Comparison of ENCODE assay signal across 1 cellular context in the genomic region with DNA sequence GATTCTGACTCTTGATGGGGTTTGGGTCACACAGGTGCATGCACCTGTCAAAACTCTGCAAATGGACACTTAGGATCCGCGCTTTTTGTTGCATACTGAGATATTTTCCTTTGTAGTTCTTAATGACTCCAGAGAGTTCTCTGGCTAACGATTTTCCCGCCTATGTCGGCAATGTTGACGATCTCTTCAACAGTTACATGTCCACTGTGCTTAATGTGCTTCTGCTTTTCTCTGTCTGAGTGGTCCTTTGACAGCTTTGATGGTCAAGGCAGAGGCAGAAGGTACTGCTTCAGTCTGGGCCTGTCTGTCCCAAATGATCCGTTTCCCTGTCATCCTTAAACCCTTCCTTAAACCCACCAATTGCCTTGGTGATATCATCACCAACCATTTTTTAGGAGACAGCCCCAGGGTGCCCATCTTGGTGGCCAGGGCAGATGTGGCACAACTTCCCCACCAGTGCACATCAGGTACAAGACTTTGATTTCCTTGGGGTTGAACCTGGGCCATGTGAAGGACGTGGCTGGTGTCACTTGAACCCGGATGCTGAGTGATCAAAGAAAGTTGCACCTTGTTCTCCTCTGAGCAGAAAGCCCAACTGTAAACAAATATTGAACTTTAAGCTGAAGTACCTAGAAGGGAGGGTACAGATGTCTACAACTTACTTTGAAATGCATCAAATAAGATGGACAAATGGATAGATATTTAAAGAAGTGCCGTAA.
TF ChIP-seq lines count a peak whose summit lies in the region.

No MANE protein-coding gene starts in this region.

TF ChIP-seq in HepG2, 621 proteins besides CTCF, POLR2A, EP300 and RAD21 (continued from another document and continues in another):
- TF ChIP-seq GATAD1 (CRISPR knock-in tag; IDR thresholded peaks at IDR 0.05) (0 out of 2 replicates have a peak, but pooled peaks have one; percentile 28), PHF21A (CRISPR knock-in tag; IDR thresholded peaks at IDR 0.05) (peak; percentile 53; the same call in 1 of the 2 replicates), ELF1 (CRISPR knock-in tag; IDR thresholded peaks at IDR 0.05) (0 out of 2 replicates have a peak, but pooled peaks have one; percentile 38), ETV5 (CRISPR knock-in tag; IDR thresholded peaks at IDR 0.05; ENCODE audit: borderline replicate concordance) (peak; percentile 72; the same call in 1 of the 2 replicates), TARDBP (CRISPR knock-in tag; IDR thresholded peaks at IDR 0.05) (peak; percentile 35; the same call in 1 of the 2 replicates), TCF7 (IDR thresholded peaks at IDR 0.05; ENCODE audit: low read depth) (peak; percentile 85), SOX13 (IDR thresholded peaks at IDR 0.05) (no peak), SOX13 (CRISPR knock-in tag; conservative IDR thresholded peaks at IDR 0.05 in 1 of 2, IDR thresholded peaks at IDR 0.05 in 1 of 2) (peak in 1 of 2 experiments; percentile 56; a peak in 1 of 4 replicates), HNF4G (IDR thresholded peaks at IDR 0.05; ENCODE audit: borderline replicate concordance, low read depth, low read length) (peak; percentile 51; the same call in 1 of the 2 replicates), HNF4G (CRISPR knock-in tag; IDR thresholded peaks at IDR 0.05; ENCODE audit: borderline replicate concordance, low read depth) (no peak; the same call in 1 of the 2 replicates), SIX4 (CRISPR knock-in tag; IDR thresholded peaks at IDR 0.05) (no peak), NCOR1 (IDR thresholded peaks at IDR 0.05; ENCODE audit: borderline replicate concordance, low read length) (peak; percentile 30; the same call in 1 of the 2 replicates), HMG20B (CRISPR knock-in tag; conservative IDR thresholded peaks at IDR 0.05) (no peak), ZNF850 (CRISPR knock-in tag; conservative IDR thresholded peaks at IDR 0.05) (no peak), FOXK2 (IDR thresholded peaks at IDR 0.05) (no peak), POLR2AphosphoS2 (IDR thresholded peaks at IDR 0.05; ENCODE audit: low read depth, low read length) (no peak), ARNTL (CRISPR knock-in tag; IDR thresholded peaks at IDR 0.05) (peak; percentile 47; the same call in 1 of the 2 replicates), MIXL1 (CRISPR knock-in tag; IDR thresholded peaks at IDR 0.05) (peak; percentile 15; the same call in 1 of the 2 replicates), SRSF9 (IDR thresholded peaks at IDR 0.05; ENCODE audit: borderline replicate concordance, insufficient read depth, low read depth, low read length, poor library complexity, severe bottlenecking) (no peak), SIX1 (CRISPR knock-in tag; IDR thresholded peaks at IDR 0.05; ENCODE audit: borderline replicate concordance) (0 out of 2 replicates have a peak, but pooled peaks have one; percentile 20), ZSCAN31 (CRISPR knock-in tag; IDR thresholded peaks at IDR 0.05; ENCODE audit: low read depth) (no peak), FOXJ3 (CRISPR knock-in tag; IDR thresholded peaks at IDR 0.05; ENCODE audit: borderline replicate concordance) (peak; percentile 40; the same call in 1 of the 2 replicates), HCFC1 (IDR thresholded peaks at IDR 0.05; ENCODE audit: low read depth, low read length) (no peak), CREM (IDR thresholded peaks at IDR 0.05) (peak; percentile 51; the same call in 1 of the 2 replicates), CREM (CRISPR knock-in tag; IDR thresholded peaks at IDR 0.05) (no peak), ZNF547 (CRISPR knock-in tag; IDR thresholded peaks at IDR 0.05) (peak; percentile 32; the same call in 1 of the 2 replicates), MTA1 (CRISPR knock-in tag; IDR thresholded peaks at IDR 0.05; ENCODE audit: borderline replicate concordance) (peak; percentile 55; the same call in 1 of the 2 replicates), ZNF350 (CRISPR knock-in tag; IDR thresholded peaks at IDR 0.05; ENCODE audit: borderline replicate concordance, low read depth) (peak; percentile 7; the same call in 1 of the 2 replicates), NR2F6 (IDR thresholded peaks at IDR 0.05) (peak; percentile 60), NR2F6 (CRISPR knock-in tag; IDR thresholded peaks at IDR 0.05) (peak; percentile 41; the same call in 1 of the 2 replicates), ZSCAN29 (CRISPR knock-in tag; conservative IDR thresholded peaks at IDR 0.05) (0 out of 2 replicates have a peak, but pooled peaks have one; percentile 41), ISL2 (CRISPR knock-in tag; IDR thresholded peaks at IDR 0.05) (peak; percentile 56; the same call in 1 of the 2 replicates), MED8 (CRISPR knock-in tag; IDR thresholded peaks at IDR 0.05; ENCODE audit: insufficient replicate concordance) (no peak), MED1 (CRISPR knock-in tag; IDR thresholded peaks at IDR 0.05) (peak; percentile 82), ZEB1 (IDR thresholded peaks at IDR 0.05; ENCODE audit: insufficient replicate concordance, low read depth) (no peak), PPARG (CRISPR knock-in tag; conservative IDR thresholded peaks at IDR 0.05) (0 out of 2 replicates have a peak, but pooled peaks have one; percentile 21), HDAC2 (CRISPR knock-in tag; IDR thresholded peaks at IDR 0.05) (peak; percentile 24; the same call in 1 of the 2 replicates), PRPF4 (IDR thresholded peaks at IDR 0.05; ENCODE audit: low read depth, low read length, poor library complexity, severe bottlenecking) (peak; percentile 82), SALL1 (CRISPR knock-in tag; IDR thresholded peaks at IDR 0.05) (peak; percentile 41; the same call in 1 of the 2 replicates), STAT5B (CRISPR knock-in tag; IDR thresholded peaks at IDR 0.05) (no peak)
- TF ChIP-seq, protein P1, sequence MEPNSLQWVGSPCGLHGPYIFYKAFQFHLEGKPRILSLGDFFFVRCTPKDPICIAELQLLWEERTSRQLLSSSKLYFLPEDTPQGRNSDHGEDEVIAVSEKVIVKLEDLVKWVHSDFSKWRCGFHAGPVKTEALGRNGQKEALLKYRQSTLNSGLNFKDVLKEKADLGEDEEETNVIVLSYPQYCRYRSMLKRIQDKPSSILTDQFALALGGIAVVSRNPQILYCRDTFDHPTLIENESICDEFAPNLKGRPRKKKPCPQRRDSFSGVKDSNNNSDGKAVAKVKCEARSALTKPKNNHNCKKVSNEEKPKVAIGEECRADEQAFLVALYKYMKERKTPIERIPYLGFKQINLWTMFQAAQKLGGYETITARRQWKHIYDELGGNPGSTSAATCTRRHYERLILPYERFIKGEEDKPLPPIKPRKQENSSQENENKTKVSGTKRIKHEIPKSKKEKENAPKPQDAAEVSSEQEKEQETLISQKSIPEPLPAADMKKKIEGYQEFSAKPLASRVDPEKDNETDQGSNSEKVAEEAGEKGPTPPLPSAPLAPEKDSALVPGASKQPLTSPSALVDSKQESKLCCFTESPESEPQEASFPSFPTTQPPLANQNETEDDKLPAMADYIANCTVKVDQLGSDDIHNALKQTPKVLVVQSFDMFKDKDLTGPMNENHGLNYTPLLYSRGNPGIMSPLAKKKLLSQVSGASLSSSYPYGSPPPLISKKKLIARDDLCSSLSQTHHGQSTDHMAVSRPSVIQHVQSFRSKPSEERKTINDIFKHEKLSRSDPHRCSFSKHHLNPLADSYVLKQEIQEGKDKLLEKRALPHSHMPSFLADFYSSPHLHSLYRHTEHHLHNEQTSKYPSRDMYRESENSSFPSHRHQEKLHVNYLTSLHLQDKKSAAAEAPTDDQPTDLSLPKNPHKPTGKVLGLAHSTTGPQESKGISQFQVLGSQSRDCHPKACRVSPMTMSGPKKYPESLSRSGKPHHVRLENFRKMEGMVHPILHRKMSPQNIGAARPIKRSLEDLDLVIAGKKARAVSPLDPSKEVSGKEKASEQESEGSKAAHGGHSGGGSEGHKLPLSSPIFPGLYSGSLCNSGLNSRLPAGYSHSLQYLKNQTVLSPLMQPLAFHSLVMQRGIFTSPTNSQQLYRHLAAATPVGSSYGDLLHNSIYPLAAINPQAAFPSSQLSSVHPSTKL (CRISPR knock-in tag; IDR thresholded peaks at IDR 0.05) = peak; percentile 91
- TF ChIP-seq, protein P2, sequence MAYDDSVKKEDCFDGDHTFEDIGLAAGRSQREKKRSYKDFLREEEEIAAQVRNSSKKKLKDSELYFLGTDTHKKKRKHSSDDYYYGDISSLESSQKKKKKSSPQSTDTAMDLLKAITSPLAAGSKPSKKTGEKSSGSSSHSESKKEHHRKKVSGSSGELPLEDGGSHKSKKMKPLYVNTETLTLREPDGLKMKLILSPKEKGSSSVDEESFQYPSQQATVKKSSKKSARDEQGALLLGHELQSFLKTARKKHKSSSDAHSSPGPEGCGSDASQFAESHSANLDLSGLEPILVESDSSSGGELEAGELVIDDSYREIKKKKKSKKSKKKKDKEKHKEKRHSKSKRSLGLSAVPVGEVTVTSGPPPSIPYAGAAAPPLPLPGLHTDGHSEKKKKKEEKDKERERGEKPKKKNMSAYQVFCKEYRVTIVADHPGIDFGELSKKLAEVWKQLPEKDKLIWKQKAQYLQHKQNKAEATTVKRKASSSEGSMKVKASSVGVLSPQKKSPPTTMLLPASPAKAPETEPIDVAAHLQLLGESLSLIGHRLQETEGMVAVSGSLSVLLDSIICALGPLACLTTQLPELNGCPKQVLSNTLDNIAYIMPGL (CRISPR knock-in tag; IDR thresholded peaks at IDR 0.05; ENCODE audit: borderline replicate concordance in 1 of 2, low read depth in 1 of 2) = peak; percentile 23 to 37; a peak in 1 of 4 replicates
- TF ChIP-seq, protein P3, sequence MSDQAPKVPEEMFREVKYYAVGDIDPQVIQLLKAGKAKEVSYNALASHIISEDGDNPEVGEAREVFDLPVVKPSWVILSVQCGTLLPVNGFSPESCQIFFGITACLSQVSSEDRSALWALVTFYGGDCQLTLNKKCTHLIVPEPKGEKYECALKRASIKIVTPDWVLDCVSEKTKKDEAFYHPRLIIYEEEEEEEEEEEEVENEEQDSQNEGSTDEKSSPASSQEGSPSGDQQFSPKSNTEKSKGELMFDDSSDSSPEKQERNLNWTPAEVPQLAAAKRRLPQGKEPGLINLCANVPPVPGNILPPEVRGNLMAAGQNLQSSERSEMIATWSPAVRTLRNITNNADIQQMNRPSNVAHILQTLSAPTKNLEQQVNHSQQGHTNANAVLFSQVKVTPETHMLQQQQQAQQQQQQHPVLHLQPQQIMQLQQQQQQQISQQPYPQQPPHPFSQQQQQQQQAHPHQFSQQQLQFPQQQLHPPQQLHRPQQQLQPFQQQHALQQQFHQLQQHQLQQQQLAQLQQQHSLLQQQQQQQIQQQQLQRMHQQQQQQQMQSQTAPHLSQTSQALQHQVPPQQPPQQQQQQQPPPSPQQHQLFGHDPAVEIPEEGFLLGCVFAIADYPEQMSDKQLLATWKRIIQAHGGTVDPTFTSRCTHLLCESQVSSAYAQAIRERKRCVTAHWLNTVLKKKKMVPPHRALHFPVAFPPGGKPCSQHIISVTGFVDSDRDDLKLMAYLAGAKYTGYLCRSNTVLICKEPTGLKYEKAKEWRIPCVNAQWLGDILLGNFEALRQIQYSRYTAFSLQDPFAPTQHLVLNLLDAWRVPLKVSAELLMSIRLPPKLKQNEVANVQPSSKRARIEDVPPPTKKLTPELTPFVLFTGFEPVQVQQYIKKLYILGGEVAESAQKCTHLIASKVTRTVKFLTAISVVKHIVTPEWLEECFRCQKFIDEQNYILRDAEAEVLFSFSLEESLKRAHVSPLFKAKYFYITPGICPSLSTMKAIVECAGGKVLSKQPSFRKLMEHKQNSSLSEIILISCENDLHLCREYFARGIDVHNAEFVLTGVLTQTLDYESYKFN (CRISPR knock-in tag; conservative IDR thresholded peaks at IDR 0.05) = peak; percentile 89
- TF ChIP-seq, protein P4, sequence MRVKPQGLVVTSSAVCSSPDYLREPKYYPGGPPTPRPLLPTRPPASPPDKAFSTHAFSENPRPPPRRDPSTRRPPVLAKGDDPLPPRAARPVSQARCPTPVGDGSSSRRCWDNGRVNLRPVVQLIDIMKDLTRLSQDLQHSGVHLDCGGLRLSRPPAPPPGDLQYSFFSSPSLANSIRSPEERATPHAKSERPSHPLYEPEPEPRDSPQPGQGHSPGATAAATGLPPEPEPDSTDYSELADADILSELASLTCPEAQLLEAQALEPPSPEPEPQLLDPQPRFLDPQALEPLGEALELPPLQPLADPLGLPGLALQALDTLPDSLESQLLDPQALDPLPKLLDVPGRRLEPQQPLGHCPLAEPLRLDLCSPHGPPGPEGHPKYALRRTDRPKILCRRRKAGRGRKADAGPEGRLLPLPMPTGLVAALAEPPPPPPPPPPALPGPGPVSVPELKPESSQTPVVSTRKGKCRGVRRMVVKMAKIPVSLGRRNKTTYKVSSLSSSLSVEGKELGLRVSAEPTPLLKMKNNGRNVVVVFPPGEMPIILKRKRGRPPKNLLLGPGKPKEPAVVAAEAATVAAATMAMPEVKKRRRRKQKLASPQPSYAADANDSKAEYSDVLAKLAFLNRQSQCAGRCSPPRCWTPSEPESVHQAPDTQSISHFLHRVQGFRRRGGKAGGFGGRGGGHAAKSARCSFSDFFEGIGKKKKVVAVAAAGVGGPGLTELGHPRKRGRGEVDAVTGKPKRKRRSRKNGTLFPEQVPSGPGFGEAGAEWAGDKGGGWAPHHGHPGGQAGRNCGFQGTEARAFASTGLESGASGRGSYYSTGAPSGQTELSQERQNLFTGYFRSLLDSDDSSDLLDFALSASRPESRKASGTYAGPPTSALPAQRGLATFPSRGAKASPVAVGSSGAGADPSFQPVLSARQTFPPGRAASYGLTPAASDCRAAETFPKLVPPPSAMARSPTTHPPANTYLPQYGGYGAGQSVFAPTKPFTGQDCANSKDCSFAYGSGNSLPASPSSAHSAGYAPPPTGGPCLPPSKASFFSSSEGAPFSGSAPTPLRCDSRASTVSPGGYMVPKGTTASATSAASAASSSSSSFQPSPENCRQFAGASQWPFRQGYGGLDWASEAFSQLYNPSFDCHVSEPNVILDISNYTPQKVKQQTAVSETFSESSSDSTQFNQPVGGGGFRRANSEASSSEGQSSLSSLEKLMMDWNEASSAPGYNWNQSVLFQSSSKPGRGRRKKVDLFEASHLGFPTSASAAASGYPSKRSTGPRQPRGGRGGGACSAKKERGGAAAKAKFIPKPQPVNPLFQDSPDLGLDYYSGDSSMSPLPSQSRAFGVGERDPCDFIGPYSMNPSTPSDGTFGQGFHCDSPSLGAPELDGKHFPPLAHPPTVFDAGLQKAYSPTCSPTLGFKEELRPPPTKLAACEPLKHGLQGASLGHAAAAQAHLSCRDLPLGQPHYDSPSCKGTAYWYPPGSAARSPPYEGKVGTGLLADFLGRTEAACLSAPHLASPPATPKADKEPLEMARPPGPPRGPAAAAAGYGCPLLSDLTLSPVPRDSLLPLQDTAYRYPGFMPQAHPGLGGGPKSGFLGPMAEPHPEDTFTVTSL (CRISPR knock-in tag; IDR thresholded peaks at IDR 0.05; ENCODE audit: borderline replicate concordance) = peak; percentile 83
- TF ChIP-seq, protein P5, sequence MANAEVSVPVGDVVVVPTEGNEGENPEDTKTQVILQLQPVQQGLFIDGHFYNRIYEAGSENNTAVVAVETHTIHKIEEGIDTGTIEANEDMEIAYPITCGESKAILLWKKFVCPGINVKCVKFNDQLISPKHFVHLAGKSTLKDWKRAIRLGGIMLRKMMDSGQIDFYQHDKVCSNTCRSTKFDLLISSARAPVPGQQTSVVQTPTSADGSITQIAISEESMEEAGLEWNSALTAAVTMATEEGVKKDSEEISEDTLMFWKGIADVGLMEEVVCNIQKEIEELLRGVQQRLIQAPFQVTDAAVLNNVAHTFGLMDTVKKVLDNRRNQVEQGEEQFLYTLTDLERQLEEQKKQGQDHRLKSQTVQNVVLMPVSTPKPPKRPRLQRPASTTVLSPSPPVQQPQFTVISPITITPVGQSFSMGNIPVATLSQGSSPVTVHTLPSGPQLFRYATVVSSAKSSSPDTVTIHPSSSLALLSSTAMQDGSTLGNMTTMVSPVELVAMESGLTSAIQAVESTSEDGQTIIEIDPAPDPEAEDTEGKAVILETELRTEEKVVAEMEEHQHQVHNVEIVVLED (CRISPR knock-in tag; IDR thresholded peaks at IDR 0.05; ENCODE audit: borderline replicate concordance) = no peak
- TF ChIP-seq, protein P6, sequence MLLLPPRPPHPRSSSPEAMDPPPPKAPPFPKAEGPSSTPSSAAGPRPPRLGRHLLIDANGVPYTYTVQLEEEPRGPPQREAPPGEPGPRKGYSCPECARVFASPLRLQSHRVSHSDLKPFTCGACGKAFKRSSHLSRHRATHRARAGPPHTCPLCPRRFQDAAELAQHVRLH (CRISPR knock-in tag; IDR thresholded peaks at IDR 0.05; ENCODE audit: borderline replicate concordance, low read depth) = no peak
